In the genomic region with DNA sequence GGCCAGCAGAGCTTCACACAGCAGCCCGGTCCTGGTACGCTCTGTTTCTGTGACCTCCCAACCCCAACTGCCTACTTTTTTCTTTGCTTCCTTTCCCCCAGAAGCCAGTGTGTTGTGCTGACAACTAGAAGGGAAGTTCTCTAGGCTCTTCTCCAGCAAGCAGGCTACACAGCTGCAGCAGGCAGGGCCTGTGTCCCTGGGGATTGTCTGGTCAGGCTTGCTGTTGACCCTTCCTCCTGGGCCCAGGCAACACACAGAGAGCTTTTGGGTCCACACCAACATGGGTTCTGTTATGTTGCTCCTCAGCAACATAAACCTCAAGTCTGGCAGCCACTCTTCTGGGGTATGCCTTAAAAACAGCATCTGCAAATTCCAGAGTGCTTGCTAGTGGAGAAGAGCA, we compare ENCODE assay signal across 12 cellular contexts. TPM values are rescaled to one million over a fixed set of nuclear protein-coding genes. Genes with fewer than 3 reads are reported as not detected.
DNase-seq lines count a peak whose midpoint lies in the region; ATAC-seq and TF ChIP-seq lines count a peak whose summit lies in the region.
"Had no signal": no experiment of that assay in that cellular context is flagged by ENCODE, and none has a peak within 500 bp of the region (broad histone marks: within the 10 kb centered on the region; RNA-seq: fewer than 3 reads in every experiment).

No MANE protein-coding gene starts in this region.

- H3K4me1 ChIP-seq in CD8-positive, alpha-beta memory T cell (ENCODE audit: insufficient read depth, low read length) = no peaks in the 10 kb centered on the region

- TF ChIP-seq CTCF in fibroblast of pulmonary artery (IDR thresholded peaks at IDR 0.05; ENCODE audit: low read length, missing control alignments) (no peak), GM13977 (IDR thresholded peaks at IDR 0.05; ENCODE audit: extremely low read depth, insufficient read depth, missing control alignments) (no peak)

- in situ Hi-C loops in GM13977 (cut with MboI; ENCODE audit: low pct_unique_long_range_greater_than_20kb, low sequenced_read_pairs, unreplicated experiment) = no loop called here

- DNase-seq in T-helper 17 cell (no peak), fibroblast of pulmonary artery (ENCODE audit: low read depth) (peak; percentile 52), mucosa of gallbladder (ENCODE audit: low spot score) (peak; percentile 52), substantia nigra (lab: John Stamatoyannopoulos, UW) (peak in 11 of 49 donors; percentile 6 to 25 (median 9)), NCI-H345 (lab: John Stamatoyannopoulos, UW) (no peak), GM13977 (ENCODE audit: low spot score) (no peak)
- DNase-seq in CD8-positive, alpha-beta memory T cell = no peak
- no peak for DNase-seq in activated T-cell treated with anti-CD3 and anti-CD28 coated beads, Interleukin-2, amount 50 U/mL, for 72 hours
- DNase-seq: mammary epithelial cell, NCI-H187 treated with DMSO at 0.1 percent for 48 hours had no signal

- H3K36me3 Mint-ChIP-seq in T-helper 17 cell (ENCODE audit: low read depth) = no peaks in the 10 kb centered on the region
- peaks cover 0 to 2% (median 2%) of the 10 kb centered on the region in 3 donors for H3K36me3 Mint-ChIP-seq in CD8-positive, alpha-beta memory T cell
- no peaks in the 10 kb centered on the region for H3K36me3 Mint-ChIP-seq in activated T-cell treated with anti-CD3 and anti-CD28 coated beads, Interleukin-2, amount 50 U/mL, for 72 hours (ENCODE audit: insufficient read depth in 2 of 2)

- H3K27ac ChIP-seq in substantia nigra (ENCODE audit: low read depth, low read length, poor library complexity, severe bottlenecking) = peak overlapping the region; percentile 54
- H3K27ac ChIP-seq in CD8-positive, alpha-beta memory T cell (ENCODE audit: low read depth, low read length) = no peak overlapping the region

- POLR2A ChIA-PET in CD8-positive, alpha-beta memory T cell (lab: Charles Lee) = no interaction called here

- no peak for ATAC-seq in T-helper 17 cell
- no peak for ATAC-seq in activated T-cell treated with anti-CD3 and anti-CD28 coated beads, Interleukin-2, amount 50 U/mL, for 72 hours (replicated peaks in 1 of 2)

- peak overlapping the region; percentile 11 for H3K27ac Mint-ChIP-seq in T-helper 17 cell
- no peak overlapping the region for H3K27ac Mint-ChIP-seq in CD8-positive, alpha-beta memory T cell
- no peak overlapping the region for H3K27ac Mint-ChIP-seq in activated T-cell treated with anti-CD3 and anti-CD28 coated beads, Interleukin-2, amount 50 U/mL, for 72 hours
- H3K27ac Mint-ChIP-seq: activated naive CD4-positive, alpha-beta T cell treated with anti-CD3 and anti-CD28 coated beads for 36 hours; stimulated activated naive CD8-positive, alpha-beta T cell treated with anti-CD3 and anti-CD28 coated beads, Interleukin-15, Interleukin-2, amounts not matched to agents 100 ng/mL and 50 ng/mL, for 24 hours had no signal

- H3K27me3 ChIP-seq in CD8-positive, alpha-beta memory T cell (ENCODE audit: insufficient read depth, low read length, poor library complexity, severe bottlenecking) = no peaks in the 10 kb centered on the region

- no peaks in the 10 kb centered on the region for H3K36me3 ChIP-seq in CD8-positive, alpha-beta memory T cell (ENCODE audit: insufficient read depth, low read length)

- peaks cover 4% of the 10 kb centered on the region for H3K27me3 Mint-ChIP-seq in T-helper 17 cell
- peaks cover 0 to 2% of the 10 kb centered on the region in 2 donors for H3K27me3 Mint-ChIP-seq in CD8-positive, alpha-beta memory T cell
- no peaks in the 10 kb centered on the region for H3K27me3 Mint-ChIP-seq in activated T-cell treated with anti-CD3 and anti-CD28 coated beads, Interleukin-2, amount 50 U/mL, for 72 hours (ENCODE audit: low read depth)
- H3K27me3 Mint-ChIP-seq: stimulated activated naive CD8-positive, alpha-beta T cell treated with anti-CD3 and anti-CD28 coated beads, Interleukin-15, Interleukin-2, amounts not matched to agents 100 ng/mL and 50 ng/mL, for 24 hours had no signal

- no peak overlapping the region for H3K4me3 Mint-ChIP-seq in T-helper 17 cell
- no peak overlapping the region for H3K4me3 Mint-ChIP-seq in CD8-positive, alpha-beta memory T cell
- H3K4me3 Mint-ChIP-seq in activated T-cell treated with anti-CD3 and anti-CD28 coated beads, Interleukin-2, amount 50 U/mL, for 72 hours = no peak overlapping the region
- H3K4me3 Mint-ChIP-seq: activated naive CD4-positive, alpha-beta T cell treated with anti-CD3 and anti-CD28 coated beads for 36 hours; stimulated activated naive CD8-positive, alpha-beta T cell treated with anti-CD3 and anti-CD28 coated beads, Interleukin-15, Interleukin-2, amounts not matched to agents 100 ng/mL and 50 ng/mL, for 24 hours had no signal

- CTCF ChIA-PET in CD8-positive, alpha-beta memory T cell (lab: Charles Lee) = interaction anchor here (6.5 kb wide), 1 partner anchor 436 kb away, joined by 31 read pairs; no protein-coding TSS in a partner anchor

- H3K9me3 Mint-ChIP-seq in CD8-positive, alpha-beta memory T cell = no peaks in the 10 kb centered on the region
- no peaks in the 10 kb centered on the region for H3K9me3 Mint-ChIP-seq in activated T-cell treated with anti-CD3 and anti-CD28 coated beads, Interleukin-2, amount 50 U/mL, for 72 hours
- H3K9me3 Mint-ChIP-seq: activated naive CD4-positive, alpha-beta T cell treated with anti-CD3 and anti-CD28 coated beads for 36 hours; stimulated activated naive CD8-positive, alpha-beta T cell treated with anti-CD3 and anti-CD28 coated beads, Interleukin-15, Interleukin-2, amounts not matched to agents 100 ng/mL and 50 ng/mL, for 24 hours had no signal

- H3K4me3 ChIP-seq in fibroblast of pulmonary artery (replicated peaks; ENCODE audit: low read depth, low read length) = no peak overlapping the region
- no peak overlapping the region for H3K4me3 ChIP-seq in CD8-positive, alpha-beta memory T cell (ENCODE audit: low read length)

- H3K9me3 ChIP-seq in T-helper 17 cell (ENCODE audit: control insufficient read depth, low read length, poor library complexity, severe bottlenecking) = no peaks in the 10 kb centered on the region
- H3K9me3 ChIP-seq in CD8-positive, alpha-beta memory T cell (ENCODE audit: low read length) = no peaks in the 10 kb centered on the region

- H3K4me1 Mint-ChIP-seq in T-helper 17 cell = no peaks in the 10 kb centered on the region
- no peaks in the 10 kb centered on the region for H3K4me1 Mint-ChIP-seq in CD8-positive, alpha-beta memory T cell
- H3K4me1 Mint-ChIP-seq in activated T-cell treated with anti-CD3 and anti-CD28 coated beads, Interleukin-2, amount 50 U/mL, for 72 hours (ENCODE audit: low read depth) = no peaks in the 10 kb centered on the region

RNA-seq across cellular contexts. Expression of a gene that starts 36.2 kb away (rescaled TPM):
- total RNA-seq in T-helper 17 cell = 10 to 100 TPM; 10.6 to 11.0 TPM
- 430 TPM for total RNA-seq in mucosa of gallbladder
- 10 to 100 TPM; 59.3 to 60.5 TPM for total RNA-seq in CD8-positive, alpha-beta memory T cell
- polyA plus RNA-seq in CD8-positive, alpha-beta memory T cell = 45.2 TPM
- total RNA-seq in activated T-cell treated with anti-CD3 and anti-CD28 coated beads, Interleukin-2, amount 50 U/mL, for 72 hours = 10 to 100 TPM; 30.4 to 36.4 TPM

Comparison
In these comparisons a context has a peak if more than half of its experiments do, and no peak if none do; other contexts are left out.
1. DNase-seq: peak in fibroblast of pulmonary artery (single experiment) and mucosa of gallbladder (single experiment); none in T-helper 17 cell (0 of 3), CD8-positive, alpha-beta memory T cell (0 of 5), NCI-H345 (single experiment), activated T-cell treated with anti-CD3 and anti-CD28 coated beads, Interleukin-2, amount 50 U/mL, for 72 hours (0 of 2) and GM13977 (single experiment).